In genomic region chr15:55742927-55743614, GRCh38 we compare ENCODE assay signal across 8 cellular contexts. TPM values are rescaled to one million over a fixed set of nuclear protein-coding genes. Genes with fewer than 3 reads are reported as not detected.
DNase-seq lines count a peak whose midpoint lies in the region; ATAC-seq and TF ChIP-seq lines count a peak whose summit lies in the region.

TSS of gene PRTG (minus strand) at chr15:55743152. CDS start at chr15:55742931, 221 bp downstream.

- H3K4me3 ChIP-seq in BLaER1 = peak within 1 kb of the TSS; percentile 77
- H3K4me3 ChIP-seq in H7 (ENCODE audit: insufficient read depth, low read depth, low read length) = peak within 1 kb of the TSS; percentile 57

- H3K27ac ChIP-seq in BLaER1 = no peak within 1 kb of the TSS

- H3K27me3 ChIP-seq in BLaER1 (peaks cover 62% of the 10 kb centered on the region), H7 (ENCODE audit: control insufficient read depth, insufficient read depth, low read length) (peaks cover 75% of the 10 kb centered on the region)

- no peaks in the 10 kb centered on the region for H3K9me3 ChIP-seq in BLaER1

- no peak for TF ChIP-seq POLR2A in erythroblast (IDR thresholded peaks at IDR 0.05; ENCODE audit: low read length)

- H3K4me2 ChIP-seq in BLaER1 = peak within 1 kb of the TSS; percentile 99

- no peak for ATAC-seq in HG02642 (IDR thresholded peaks at IDR 0.05; ENCODE audit: poor library complexity, unreplicated experiment)

- H3K36me3 ChIP-seq in BLaER1 = no peaks in the 10 kb centered on the region
- no peaks in the 10 kb centered on the region for H3K36me3 ChIP-seq in H7 (replicated peaks; ENCODE audit: control insufficient read depth, insufficient read depth, low read length)

- DNase-seq in H7 (peak; percentile 89), SKM-1 (lab: John Stamatoyannopoulos, UW; ENCODE audit: unreplicated experiment) (peak; percentile 10), erythroblast (lab: John Stamatoyannopoulos, UW) (peak; percentile 35 to 59), mucosa of gallbladder (ENCODE audit: low spot score) (peak; percentile 33), ureter (ENCODE audit: low spot score) (peak; percentile 56)
- DNase-seq in activated CD4-positive, CD25-positive, alpha-beta regulatory T cell treated with anti-CD3 and anti-CD28 coated beads, Interleukin-2, amount 50 U/mL, for 72 hours = no peak

- H4K20me1 ChIP-seq in BLaER1 = peaks cover 16% of the 10 kb centered on the region; the same call in 1 of the 2 replicates

- H3K4me1 ChIP-seq in BLaER1 = peaks cover 19% of the 10 kb centered on the region

- peak within 1 kb of the TSS; percentile 60; the same call in 1 of the 2 replicates for H3K9ac ChIP-seq in BLaER1

RNA-seq across cellular contexts. Expression of gene PRTG, which starts in this region (rescaled TPM):
- 2.0 and 2.9 TPM in 2 replicates for total RNA-seq in H7 (2014; rRNA removed; shearing (Covaris generic))
- 1.4 TPM for total RNA-seq in mucosa of gallbladder
- total RNA-seq in ureter = 3.7 TPM
